33 cellular contexts compared by ENCODE assay signal in the genomic region with DNA sequence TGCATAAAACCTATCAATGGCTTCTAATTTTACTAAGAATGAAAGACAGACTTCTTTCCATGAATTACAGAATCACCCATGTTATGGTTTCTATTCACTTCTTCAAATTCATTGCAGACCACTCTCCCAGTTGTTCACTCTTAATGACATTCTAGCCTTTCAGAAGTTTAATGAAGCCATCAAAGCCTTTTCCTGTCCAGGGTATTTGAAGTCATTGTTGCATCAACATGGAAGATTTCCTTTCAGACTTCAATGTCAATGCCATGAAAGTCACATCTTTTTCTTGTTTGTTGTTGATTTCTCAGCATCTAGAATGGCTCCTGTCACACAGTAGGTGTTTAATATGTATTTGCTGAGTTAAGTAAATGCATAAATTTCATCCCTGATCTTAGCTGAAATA. TPM values are rescaled to one million over a fixed set of nuclear protein-coding genes. Genes with fewer than 3 reads are reported as not detected.
"Had no signal": no experiment of that assay in that cellular context is flagged by ENCODE, and none has a peak within 500 bp of the region (broad histone marks: within the 10 kb centered on the region; RNA-seq: fewer than 3 reads in every experiment).

No MANE protein-coding gene starts in this region.

- H3K4me1 ChIP-seq: adrenal gland, breast epithelium, esophagus muscularis mucosa, foreskin keratinocyte, gastrocnemius medialis, heart left ventricle had no signal

- H3K27me3 ChIP-seq: adrenal gland, breast epithelium, cardiac muscle cell, esophagus muscularis mucosa, foreskin keratinocyte, gastrocnemius medialis had no signal

- ATAC-seq: activated CD4-positive, alpha-beta T cell treated with anti-CD3 and anti-CD28 coated beads for 36 hours; activated CD8-positive, alpha-beta memory T cell treated with anti-CD3 and anti-CD28 coated beads, Interleukin-2, amount 10 ng/mL, durations not matched to agents 7 days and 5 days; activated CD8-positive, alpha-beta T cell treated with anti-CD3 and anti-CD28 coated beads, Interleukin-2, amount 10 ng/mL, durations not matched to agents 7 days and 5 days; activated naive CD8-positive, alpha-beta T cell treated with anti-CD3 and anti-CD28 coated beads, Interleukin-2, amount 50 U/mL, for 24 hours; effector memory CD8-positive, alpha-beta T cell; foreskin keratinocyte; gastrocnemius medialis; heart left ventricle had no signal

- H3K4me3 ChIP-seq: adrenal gland, breast epithelium, cardiac muscle cell, coronary artery, esophagus muscularis mucosa, gastrocnemius medialis, heart left ventricle had no signal

- H3K36me3 ChIP-seq: adrenal gland, breast epithelium, cardiac muscle cell, esophagus muscularis mucosa, gastrocnemius medialis, heart left ventricle had no signal

- DNase-seq: activated CD4-positive, alpha-beta memory T cell treated with anti-CD3 and anti-CD28 coated beads for 36 hours; activated CD4-positive, alpha-beta T cell treated with anti-CD3 and anti-CD28 coated beads for 36 hours; activated CD4-positive, alpha-beta T cell treated with anti-CD3 and anti-CD28 coated beads, Interleukin-2, amount 10 ng/mL, durations not matched to agents 24 days and 14 days; activated CD4-positive, CD25-positive, alpha-beta regulatory T cell; activated CD4-positive, CD25-positive, alpha-beta regulatory T cell treated with anti-CD3 and anti-CD28 coated beads, Interleukin-2, amount 50 U/mL, for 72 hours; activated CD8-positive, alpha-beta memory T cell treated with anti-CD3 and anti-CD28 coated beads, Interleukin-2, amount 10 ng/mL, durations not matched to agents 7 days and 5 days; activated CD8-positive, alpha-beta memory T cell treated with anti-CD3 and anti-CD28 coated beads, Interleukin-2, amount 50 U/mL, for 4 hours; activated CD8-positive, alpha-beta T cell treated with anti-CD3 and anti-CD28 coated beads, Interleukin-2, amount 10 ng/mL, durations not matched to agents 7 days and 5 days; activated effector memory CD4-positive, alpha-beta T cell treated with anti-CD3 and anti-CD28 coated beads, Interleukin-2, amount 50 U/mL, for 16 hours; activated naive CD4-positive, alpha-beta T cell treated with anti-CD3 and anti-CD28 coated beads for 36 hours; activated naive CD8-positive, alpha-beta T cell treated with anti-CD3 and anti-CD28 coated beads for 36 hours; activated naive CD8-positive, alpha-beta T cell treated with anti-CD3 and anti-CD28 coated beads, Interleukin-2, amount 50 U/mL, for 24 hours; activated T-cell treated with anti-CD3 and anti-CD28 coated beads, Interleukin-2, amount 50 U/mL, for 1 hour; activated T-cell treated with anti-CD3 and anti-CD28 coated beads, Interleukin-2, amount 50 U/mL, for 48 hours; adrenal gland; amygdala; aorta; effector CD4-positive, alpha-beta T cell; effector memory CD8-positive, alpha-beta T cell; erythroblast; gastrocnemius medialis; glutamatergic neuron; heart left ventricle; hypothalamus; T1000 had no signal

- H3K27ac ChIP-seq: adrenal gland, breast epithelium, cardiac muscle cell, coronary artery, esophagus muscularis mucosa, foreskin keratinocyte, gastrocnemius medialis, heart left ventricle had no signal

- H3K9me3 ChIP-seq: adrenal gland, breast epithelium, esophagus muscularis mucosa, gastrocnemius medialis, heart left ventricle had no signal

RNA-seq across cellular contexts. Expression of a gene that starts 48.1 kb away (rescaled TPM):
- total RNA-seq: activated CD4-positive, alpha-beta T cell treated with anti-CD3 and anti-CD28 coated beads, Interleukin-2, amount 10 ng/mL, durations not matched to agents 24 days and 14 days; activated CD8-positive, alpha-beta memory T cell treated with anti-CD3 and anti-CD28 coated beads for 36 hours; activated CD8-positive, alpha-beta memory T cell treated with anti-CD3 and anti-CD28 coated beads, Interleukin-2, amount 10 ng/mL, durations not matched to agents 7 days and 5 days; activated CD8-positive, alpha-beta T cell treated with anti-CD3 and anti-CD28 coated beads, Interleukin-2, amount 10 ng/mL, durations not matched to agents 7 days and 5 days; activated naive CD8-positive, alpha-beta T cell treated with anti-CD3 and anti-CD28 coated beads for 36 hours; activated T-helper 1 cell treated with anti-CD3 and anti-CD28 coated beads, Interleukin-12 subunit alpha, Interleukin-12 subunit beta, Interleukin-2, Interleukin-4 antibody, amounts not matched to agents 30 ng/mL and 10 ng/mL and 1 ng/mL, durations not matched to agents 14 hours and 24 hours and 36 hours; activated T-helper 2 cell treated with anti-CD3 and anti-CD28 coated beads, Interferon-gamma antibody, Interleukin-2, Interleukin-4, amounts not matched to agents 10 μg/mL and 5 μg/mL and 100 μg/mL, durations not matched to agents 14 hours and 24 hours and 36 hours had no signal
- polyA plus RNA-seq: cardiac muscle cell had no signal
